In the genomic region with DNA sequence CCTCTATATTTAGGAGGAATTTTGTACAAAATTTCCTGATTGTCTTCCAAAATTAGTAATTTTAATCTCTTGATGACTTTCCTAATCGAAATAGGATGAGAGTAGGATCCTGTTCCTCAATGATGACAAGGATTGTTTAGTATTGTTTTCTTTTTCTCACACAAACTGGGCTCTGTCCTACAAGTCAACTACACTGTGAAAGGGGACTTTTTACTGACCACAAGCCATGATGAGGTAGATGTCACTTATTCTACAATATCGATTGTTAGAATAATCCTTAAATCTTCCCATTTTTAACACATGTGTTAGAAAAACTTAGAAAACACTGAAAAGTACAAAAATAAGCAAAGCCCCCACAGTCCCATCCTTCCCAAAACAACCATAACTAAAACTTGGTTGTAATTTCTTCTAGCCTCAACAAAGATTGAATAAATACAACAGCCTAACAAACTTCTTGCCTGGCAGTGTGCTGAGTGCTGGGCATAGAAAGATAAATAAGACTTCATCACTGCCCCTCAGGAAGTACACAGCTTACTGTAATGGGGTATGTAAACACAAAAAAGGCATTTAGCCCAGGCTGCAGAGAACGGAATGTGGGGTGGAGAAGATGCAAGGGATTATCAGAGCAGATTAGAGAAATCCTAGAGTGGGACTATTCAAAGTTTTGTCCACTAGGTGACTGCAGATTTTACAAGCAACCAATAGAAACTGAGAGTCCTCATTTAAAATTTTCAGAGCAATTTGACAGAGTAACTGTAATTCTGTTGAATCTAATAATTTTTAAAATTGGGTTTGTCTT, we compare ENCODE assay signal across 8 cellular contexts. TPM values are rescaled to one million over a fixed set of nuclear protein-coding genes. Genes with fewer than 3 reads are reported as not detected.
DNase-seq lines count a peak whose midpoint lies in the region; ATAC-seq and TF ChIP-seq lines count a peak whose summit lies in the region.

No MANE protein-coding gene starts in this region.

- ATAC-seq in HG03520 (IDR thresholded peaks at IDR 0.05; ENCODE audit: unreplicated experiment) = peak; percentile 53

- in situ Hi-C loops in brain microvascular endothelial cell (cut with HindIII; ENCODE audit: low pct_ligation_motif_present, low sequenced_read_pairs) = no loop called here

- H3K4me3 Mint-ChIP-seq in neural crest cell = no peak overlapping the region

- H3K36me3 Mint-ChIP-seq in neural crest cell (ENCODE audit: low read depth) = no peaks in the 10 kb centered on the region

- H3K36me3 ChIP-seq in brain microvascular endothelial cell (replicated peaks) = no peaks in the 10 kb centered on the region

- H3K4me3 ChIP-seq in brain microvascular endothelial cell (ENCODE audit: low read depth, low read length) = no peak overlapping the region

- peak; percentile 29 for DNase-seq in ELF-1 (ENCODE audit: low read depth, low spot score)
- DNase-seq in brain microvascular endothelial cell = no peak
- no peak for DNase-seq in neural crest cell (ENCODE audit: low read depth, low spot score)
- DNase-seq in inferior parietal cortex (ENCODE audit: extremely low spot score) = no peak
- DNase-seq in MV-4-11 (lab: John Stamatoyannopoulos, UW) = no peak
- no peak for DNase-seq in NK-92 treated with Interleukin-12 subunit alpha and Interleukin-12 subunit beta, amount 100 ng/mL, for 24 hours (lab: John Stamatoyannopoulos, UW)
- no peak for DNase-seq in central memory CD4-positive, alpha-beta T cell

- no peak overlapping the region for H3K27ac Mint-ChIP-seq in neural crest cell (ENCODE audit: unreplicated experiment)

- peak overlapping the region; percentile 57 for H3K27ac ChIP-seq in brain microvascular endothelial cell

- TF ChIP-seq CTCF in brain microvascular endothelial cell (IDR thresholded peaks at IDR 0.05; ENCODE audit: low read depth, low read length, missing control alignments) = peak; percentile 42
- peak; percentile 48 for TF ChIP-seq CTCF in neural crest cell (conservative IDR thresholded peaks at IDR 0.05)

- H3K27me3 ChIP-seq in brain microvascular endothelial cell (replicated peaks) = no peaks in the 10 kb centered on the region

- peaks cover 39% of the 10 kb centered on the region for H3K4me1 Mint-ChIP-seq in neural crest cell

- H3K27me3 Mint-ChIP-seq in neural crest cell (ENCODE audit: low read depth) = no peaks in the 10 kb centered on the region

- no peaks in the 10 kb centered on the region for H3K9me3 Mint-ChIP-seq in neural crest cell

RNA-seq across cellular contexts. Expression of a gene that starts 35.6 kb away (rescaled TPM):
- 37.9 and 40.8 TPM in 2 replicates for total RNA-seq in neural crest cell
